ENCODE assay signal across 16 cellular contexts in the genomic region with DNA sequence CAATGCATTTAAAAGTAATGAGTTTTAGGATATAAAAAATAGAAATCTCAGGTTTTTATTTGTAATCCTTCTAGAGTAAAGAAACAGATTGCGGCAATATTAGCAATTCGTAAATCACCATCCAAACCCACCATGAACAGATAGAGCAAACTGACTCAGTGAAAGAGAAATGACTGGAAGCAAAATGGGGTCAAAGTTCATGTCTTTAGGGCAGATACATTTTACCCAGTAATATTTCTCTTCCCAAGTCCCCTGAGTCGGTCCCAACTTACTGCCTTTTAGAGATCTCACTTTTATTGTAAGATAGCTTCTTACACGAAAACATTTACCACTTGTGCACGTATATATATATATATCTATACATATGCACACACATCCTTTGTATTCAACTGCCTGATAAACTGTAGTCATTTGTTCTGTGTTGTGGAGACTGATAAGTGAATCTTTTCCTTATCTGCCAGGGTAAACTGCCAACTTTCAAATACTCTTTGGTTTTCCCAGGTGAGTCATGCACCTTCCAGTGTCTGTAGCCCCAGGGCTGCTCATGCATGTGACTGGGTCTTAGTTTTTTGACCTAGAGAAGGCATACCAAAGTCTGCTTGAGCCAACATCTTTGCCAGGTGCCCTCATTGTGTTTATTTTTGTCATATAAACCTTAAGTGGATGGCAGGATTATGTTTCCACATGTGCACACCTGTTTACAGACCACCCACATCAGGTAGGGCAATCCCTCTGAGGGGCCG. TPM values are rescaled to one million over a fixed set of nuclear protein-coding genes. Genes with fewer than 3 reads are reported as not detected.
A peak's percentile ranks its signal among the peaks of the same experiment; 100 is the strongest.
DNase-seq lines count a peak whose midpoint lies in the region; ATAC-seq and TF ChIP-seq lines count a peak whose summit lies in the region.
"Had no signal": no experiment of that assay in that cellular context is flagged by ENCODE, and none has a peak within 500 bp of the region (broad histone marks: within the 10 kb centered on the region; RNA-seq: fewer than 3 reads in every experiment).

No MANE protein-coding gene starts in this region.

- 79% methylated on average over 6 of the region's 6 CpGs for WGBS in smooth muscle cell (ENCODE audit: low lambda C conversion rate)

- H3K79me2 ChIP-seq in smooth muscle cell (ENCODE audit: low read depth): no peaks in the 10 kb centered on the region

- H3F3A ChIP-seq in smooth muscle cell (ENCODE audit: low read depth): no peaks in the 10 kb centered on the region

- H3K9me3 Mint-ChIP-seq in activated T-cell treated with anti-CD3 and anti-CD28 coated beads, Interleukin-2, amount 50 U/mL, for 4 hours: no peaks in the 10 kb centered on the region

- DNase-seq in NCI-H2171 treated with DMSO at 0.1 percent for 48 hours (lab: John Stamatoyannopoulos, UW) (peak; percentile 55), NCI-H2171 (lab: John Stamatoyannopoulos, UW) (no peak), NCI-H2196 (lab: John Stamatoyannopoulos, UW; ENCODE audit: unreplicated experiment) (peak; percentile 19), epithelial cell of esophagus (ENCODE audit: low read depth) (peak; percentile 70), smooth muscle cell (lab: John Stamatoyannopoulos, UW; ENCODE audit: unreplicated experiment) (no peak), pons (ENCODE audit: low spot score) (no peak)
- no peak for DNase-seq in activated T-cell treated with anti-CD3 and anti-CD28 coated beads, Interleukin-2, amount 50 U/mL, for 4 hours
- DNase-seq: effector CD4-positive, alpha-beta T cell; glutamatergic neuron; MV-4-11; NK-92 treated with Interleukin-12 subunit alpha and Interleukin-12 subunit beta, amount 100 ng/mL, for 24 hours; psoas muscle; stimulated activated CD4-positive, alpha-beta T cell treated with anti-CD3 and anti-CD28 coated beads, Interleukin-4, amount 100 ng/mL, for 24 hours had no signal

- H4K20me1 ChIP-seq in smooth muscle cell (ENCODE audit: low read depth): no peaks in the 10 kb centered on the region

- H3K4me3 ChIP-seq in epithelial cell of esophagus (ENCODE audit: low read length) (no peak overlapping the region), smooth muscle cell (no peak overlapping the region)
- H3K4me3 ChIP-seq: lung, psoas muscle had no signal

- H3K4me1 ChIP-seq in smooth muscle cell (ENCODE audit: low read depth): no peaks in the 10 kb centered on the region
- H3K4me1 ChIP-seq: psoas muscle had no signal

- H3K36me3 ChIP-seq in smooth muscle cell (ENCODE audit: low read depth): no peaks in the 10 kb centered on the region

- peaks cover 35% of the 10 kb centered on the region for H3K27me3 ChIP-seq in smooth muscle cell (ENCODE audit: low read depth)

- H2AFZ ChIP-seq in smooth muscle cell (ENCODE audit: low read depth): no peak overlapping the region

- TF ChIP-seq CTCF in epithelial cell of esophagus (IDR thresholded peaks at IDR 0.05; ENCODE audit: insufficient read depth, low read depth, low read length, missing control alignments): no peak
- no peak for TF ChIP-seq CTCF in smooth muscle cell (IDR thresholded peaks at IDR 0.05; ENCODE audit: borderline replicate concordance, insufficient read depth, poor library complexity, severe bottlenecking)

- H3K4me2 ChIP-seq in smooth muscle cell: no peak overlapping the region

- H3K4me1 Mint-ChIP-seq in activated T-cell treated with anti-CD3 and anti-CD28 coated beads, Interleukin-2, amount 50 U/mL, for 4 hours (ENCODE audit: low read depth): peaks cover 36% of the 10 kb centered on the region

- H3K9me3 ChIP-seq in smooth muscle cell (replicated peaks; ENCODE audit: low read depth): no peaks in the 10 kb centered on the region
- H3K9me3 ChIP-seq: psoas muscle had no signal

- H3K36me3 Mint-ChIP-seq in activated T-cell treated with anti-CD3 and anti-CD28 coated beads, Interleukin-2, amount 50 U/mL, for 4 hours (ENCODE audit: insufficient read depth): no peaks in the 10 kb centered on the region

- no peak for ATAC-seq in activated T-cell treated with anti-CD3 and anti-CD28 coated beads, Interleukin-2, amount 50 U/mL, for 4 hours
- ATAC-seq in HG02571 (IDR thresholded peaks at IDR 0.05; ENCODE audit: unreplicated experiment): no peak
- ATAC-seq: psoas muscle had no signal

- peaks cover 2% of the 10 kb centered on the region for H3K27me3 Mint-ChIP-seq in activated T-cell treated with anti-CD3 and anti-CD28 coated beads, Interleukin-2, amount 50 U/mL, for 4 hours (ENCODE audit: low read depth)

- no peak overlapping the region for H3K9ac ChIP-seq in smooth muscle cell (ENCODE audit: low read depth)

- no peak overlapping the region for H3K4me3 Mint-ChIP-seq in activated T-cell treated with anti-CD3 and anti-CD28 coated beads, Interleukin-2, amount 50 U/mL, for 4 hours

- H3K27ac ChIP-seq in smooth muscle cell (ENCODE audit: low read depth): peak overlapping the region; percentile 21
- H3K27ac ChIP-seq: 22Rv1, psoas muscle had no signal

RNA-seq across cellular contexts. Expression of gene IRF8, which starts 7.8 kb away (rescaled TPM):
- 1.1 and 3.4 TPM in 2 replicates for total RNA-seq in smooth muscle cell
- polyA plus RNA-seq in smooth muscle cell: 0.88 and 2.6 TPM in 2 replicates
- 100 to 1,000 TPM; 561 to 775 (median 745) TPM for total RNA-seq in activated T-cell treated with anti-CD3 and anti-CD28 coated beads, Interleukin-2, amount 50 U/mL, for 4 hours

Comparison
In these comparisons a context has a peak if more than half of its experiments do, and no peak if none do; other contexts are left out.
1. DNase-seq: peak in NCI-H2171 treated with DMSO at 0.1 percent for 48 hours (single experiment), NCI-H2196 (single experiment) and epithelial cell of esophagus (single experiment); none in NCI-H2171 (single experiment), smooth muscle cell (single experiment), activated T-cell treated with anti-CD3 and anti-CD28 coated beads, Interleukin-2, amount 50 U/mL, for 4 hours (single experiment) and pons (single experiment).
2. RNA of gene IRF8, which starts 7.8 kb away (total RNA-seq): 561 to 775 TPM in activated T-cell treated with anti-CD3 and anti-CD28 coated beads, Interleukin-2, amount 50 U/mL, for 4 hours; 1.1 to 3.4 TPM in smooth muscle cell; every median in the first group is over 100 times any median in the second.